8 cellular contexts compared by ENCODE assay signal in genomic region chr6:109059591-109060021, GRCh38. TPM values are rescaled to one million over a fixed set of nuclear protein-coding genes. Genes with fewer than 3 reads are reported as not detected.
DNase-seq lines count a peak whose midpoint lies in the region; ATAC-seq and TF ChIP-seq lines count a peak whose summit lies in the region.

No MANE protein-coding gene starts in this region.

- H3K4me1 ChIP-seq in HEK293 (ENCODE audit: control insufficient read depth, insufficient read depth, low read length) (no peaks in the 10 kb centered on the region), liver (ENCODE audit: control insufficient read depth in 4 of 4, insufficient read depth in 4 of 4, low read length in 3 of 4) (peaks cover 4 to 15% (median 8%) of the 10 kb centered on the region in 4 donors), HAP-1 (no peaks in the 10 kb centered on the region)

- peaks cover 29% of the 10 kb centered on the region for H3K4me1 Mint-ChIP-seq in activated naive CD8-positive, alpha-beta T cell treated with anti-CD3 and anti-CD28 coated beads, Interleukin-2, amount 50 U/mL, for 24 hours

- H3K9me3 ChIP-seq in HEK293 (ENCODE audit: control insufficient read depth, insufficient read depth, low read depth, low read length) (no peaks in the 10 kb centered on the region), liver (ENCODE audit: control insufficient read depth in 4 of 4, low read length in 3 of 4) (no peaks in the 10 kb centered on the region), HAP-1 (no peaks in the 10 kb centered on the region)

- H3K36me3 Mint-ChIP-seq in activated naive CD8-positive, alpha-beta T cell treated with anti-CD3 and anti-CD28 coated beads, Interleukin-2, amount 50 U/mL, for 24 hours (ENCODE audit: low read depth): peaks cover 2% of the 10 kb centered on the region

- H3K27me3 ChIP-seq in liver (ENCODE audit: control insufficient read depth in 4 of 4, insufficient read depth in 4 of 4, low read length in 3 of 4) (no peaks in the 10 kb centered on the region), HAP-1 (ENCODE audit: low read depth) (no peaks in the 10 kb centered on the region)

- H3K9ac ChIP-seq in liver (ENCODE audit: low read depth in 1 of 2, low read length in 2 of 2): no peak overlapping the region

- H3K27ac ChIP-seq in HEK293 (ENCODE audit: extremely low read depth, low read depth, low read length) (no peak overlapping the region), liver (ENCODE audit: low read depth in 1 of 2, low read length in 2 of 2) (peak overlapping the region in 1 of 2 donors; percentile 35)

- TF ChIP-seq RAD21 in liver (IDR thresholded peaks at IDR 0.05): peak; percentile 32

- no peaks in the 10 kb centered on the region for H3K36me3 ChIP-seq in HEK293 (ENCODE audit: control insufficient read depth in 2 of 2, insufficient read depth in 1 of 2, low read length in 2 of 2)
- no peaks in the 10 kb centered on the region for H3K36me3 ChIP-seq in liver (ENCODE audit: control insufficient read depth in 4 of 4, insufficient read depth in 3 of 4, low read depth in 1 of 4, low read length in 3 of 4)
- no peaks in the 10 kb centered on the region for H3K36me3 ChIP-seq in HAP-1 (replicated peaks)

- peak overlapping the region; percentile 55 for H3K27ac Mint-ChIP-seq in activated naive CD8-positive, alpha-beta T cell treated with anti-CD3 and anti-CD28 coated beads, Interleukin-2, amount 50 U/mL, for 24 hours

- peak; percentile 96 for ATAC-seq in activated naive CD8-positive, alpha-beta T cell treated with anti-CD3 and anti-CD28 coated beads, Interleukin-2, amount 50 U/mL, for 24 hours
- ATAC-seq in HG03159 (IDR thresholded peaks at IDR 0.05; ENCODE audit: unreplicated experiment): no peak

- in situ Hi-C loops in HAP-1 (cut with MboI; ENCODE audit: low sequenced_read_pairs): loop anchor here (10.0 to 25.0 kb wide), 2 partner anchors 155 to 947 kb away; no protein-coding TSS in a partner anchor

- H3K4me3 Mint-ChIP-seq in activated naive CD8-positive, alpha-beta T cell treated with anti-CD3 and anti-CD28 coated beads, Interleukin-2, amount 50 U/mL, for 24 hours: peak overlapping the region; percentile 64

- peak; percentile 29 for TF ChIP-seq CTCF in AG09309 (IDR thresholded peaks at IDR 0.05; ENCODE audit: control insufficient read depth, insufficient read depth, low read depth, low read length, missing control alignments)
- TF ChIP-seq CTCF in HEK293 (tag by site-specific recombination; IDR thresholded peaks at IDR 0.05): no peak
- peak; percentile 5 for TF ChIP-seq CTCF in liver (IDR thresholded peaks at IDR 0.05; ENCODE audit: low read depth, low read length, missing input control)

- CTCF ChIA-PET in HEK293 (lab: Yijun Ruan, JAX): interaction anchor here (0.6 to 1.5 kb wide), 4 partner anchors 13 to 517 kb away, joined by 3 to 8 read pairs (median 3); no protein-coding TSS in a partner anchor

- H3K4me3 ChIP-seq in AG09309 (ENCODE audit: control insufficient read depth, low read depth, low read length): no peak overlapping the region
- H3K4me3 ChIP-seq in HEK293 (ENCODE audit: low read depth, low read length): no peak overlapping the region
- no peak overlapping the region for H3K4me3 ChIP-seq in liver (ENCODE audit: low read depth in 1 of 3, low read length in 3 of 3)
- no peak overlapping the region for H3K4me3 ChIP-seq in HAP-1

- H3K27me3 Mint-ChIP-seq in activated naive CD8-positive, alpha-beta T cell treated with anti-CD3 and anti-CD28 coated beads, Interleukin-2, amount 50 U/mL, for 24 hours: no peaks in the 10 kb centered on the region

- POLR2A ChIA-PET in HEK293 (lab: Yijun Ruan, JAX): interaction anchor here (0.7 kb wide), 1 partner anchor 35 kb away, joined by 3 read pairs; the partner anchor contains the start of gene SESN1

- 63% methylated on average over 4 of the region's 4 CpGs for WGBS in liver

- DNase-seq in AG09309 (ENCODE audit: low read depth) (no peak), HAP-1 (ENCODE audit: low spot score in 2 of 2) (no peak), NCI-H2081 (lab: John Stamatoyannopoulos, UW) (no peak), DMS79 treated with DMSO at 0.1 percent for 48 hours (lab: John Stamatoyannopoulos, UW) (no peak)
- no peak for DNase-seq in activated naive CD8-positive, alpha-beta T cell treated with anti-CD3 and anti-CD28 coated beads, Interleukin-2, amount 50 U/mL, for 24 hours

- no peaks in the 10 kb centered on the region for H3K9me3 Mint-ChIP-seq in activated naive CD8-positive, alpha-beta T cell treated with anti-CD3 and anti-CD28 coated beads, Interleukin-2, amount 50 U/mL, for 24 hours

TF ChIP-seq in HEK293, 187 proteins besides CTCF, POLR2A, EP300 and RAD21:
- TF ChIP-seq ZNF843 (tag by site-specific recombination; IDR thresholded peaks at IDR 0.05) (no peak), SP3 (tag by site-specific recombination; IDR thresholded peaks at IDR 0.05) (0 out of 2 replicates have a peak, but pooled peaks have one; percentile 4)

TF ChIP-seq in liver, 16 proteins besides CTCF, POLR2A, EP300 and RAD21:
- no peak for TF ChIP-seq MAX (IDR thresholded peaks at IDR 0.05)
- TF ChIP-seq TAF1 (conservative IDR thresholded peaks at IDR 0.05): no peak
- no peak for TF ChIP-seq FOXA2 (IDR thresholded peaks at IDR 0.05)
- no peak for TF ChIP-seq ATF3 (IDR thresholded peaks at IDR 0.05)
- no peak for TF ChIP-seq JUND (IDR thresholded peaks at IDR 0.05)
- no peak for TF ChIP-seq ZBTB33 (IDR thresholded peaks at IDR 0.05)
- no peak for TF ChIP-seq EGR1 (IDR thresholded peaks at IDR 0.05; ENCODE audit: low read depth in 2 of 2)
TF ChIP-seq in liver: peak in this region for 0.

RNA-seq across cellular contexts. Expression of gene SESN1, which starts 35.0 kb away (rescaled TPM):
- 10 to 100 TPM; 14.1 to 17.0 TPM for total RNA-seq in liver
- 1 to 10 TPM; 6.2 to 7.9 TPM for polyA plus RNA-seq in liver

RNA-seq across cellular contexts. Expression of gene CEP57L1, which starts 35.7 kb away (rescaled TPM):
- 10 to 100 TPM; 10.1 to 22.1 TPM for total RNA-seq in liver
- 10 to 100 TPM in 1 of 2 donors, 1 to 10 TPM in 1; 3.8 to 10.2 TPM for polyA plus RNA-seq in liver
